In the genomic region with DNA sequence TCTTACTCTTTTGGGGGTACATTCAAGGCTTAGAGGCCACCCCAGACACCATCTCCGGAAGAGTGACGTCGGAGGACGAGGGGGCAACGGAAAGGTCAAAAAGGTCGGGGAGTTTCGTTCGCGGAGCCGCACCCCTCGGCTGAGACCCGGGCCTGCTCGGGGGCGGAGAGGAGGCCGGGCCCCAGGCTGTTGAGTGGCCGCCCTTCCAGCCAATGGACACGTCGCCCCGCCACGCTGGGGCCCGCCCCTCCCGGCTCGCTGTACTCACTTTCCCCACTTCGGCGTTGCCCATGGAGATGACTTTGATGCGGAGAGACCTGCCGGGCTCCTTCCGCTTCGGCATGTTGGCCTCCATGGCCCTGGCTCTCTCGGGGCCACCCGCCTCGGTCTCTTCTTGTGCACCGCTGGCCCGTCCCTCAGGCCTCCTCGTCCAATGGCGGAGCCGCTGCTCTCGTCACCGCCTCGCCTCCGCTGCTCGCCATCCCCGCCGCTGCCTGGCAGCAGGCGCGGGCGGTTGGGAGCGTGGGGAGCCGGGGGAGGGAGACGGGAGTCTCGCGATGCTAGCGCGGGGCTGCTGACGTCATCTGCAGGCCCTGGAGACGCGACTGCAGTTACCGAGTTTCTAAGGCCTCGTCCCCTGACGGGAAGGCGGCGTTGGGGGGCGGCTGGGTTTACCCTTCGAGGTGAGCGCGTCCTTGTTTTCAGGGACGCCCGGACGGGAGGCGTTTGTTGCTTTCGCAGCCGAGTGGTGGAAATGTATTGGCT, we compare ENCODE assay signal across 8 cellular contexts. TPM values are rescaled to one million over a fixed set of nuclear protein-coding genes. Genes with fewer than 3 reads are reported as not detected.
DNase-seq lines count a peak whose midpoint lies in the region; FAIRE-seq and TF ChIP-seq lines count a peak whose summit lies in the region.

A gene (minus strand): TSS at position 406 of the 765 bp plus-strand sequence. CDS start 51 bp downstream, at position 355.

- H3K9me3 ChIP-seq in SJSA1 (replicated peaks) (no peaks in the 10 kb centered on the region), neuronal stem cell (replicated peaks in 1 of 2; ENCODE audit: control insufficient read depth in 2 of 2, insufficient read depth in 1 of 2, low read depth in 1 of 2, low read length in 2 of 2) (no peaks in the 10 kb centered on the region), subcutaneous abdominal adipose tissue (ENCODE audit: control insufficient read depth in 5 of 5, low read length in 5 of 5) (no peaks in the 10 kb centered on the region)

- H2AFZ ChIP-seq in neuronal stem cell (ENCODE audit: low read length), result peak within 1 kb of the TSS; percentile 97

- WGBS in neuronal stem cell (ENCODE audit: extremely low coverage in 2 of 2, insufficient read length in 2 of 2, insufficient replicate concordance in 1 of 2), 2 donors, result no CpG with 5 or more reads among the region's 72 CpGs

- DNase-seq in GM04503 (ENCODE audit: low read depth) (peak; percentile 87), HFF-Myc (ENCODE audit: extremely low read depth, low read depth) (peak; percentile 83), MV-4-11 (lab: John Stamatoyannopoulos, UW) (peak; percentile 94), SJSA1 (ENCODE audit: low read depth in 1 of 2, low spot score in 2 of 2) (peak; percentile 98 to 99), frontal cortex (ENCODE audit: low spot score in 2 of 2) (peak; percentile 90 to 94), neuronal stem cell (ENCODE audit: low spot score) (peak; percentile 97)
- peak; percentile 98 for DNase-seq in activated naive CD4-positive, alpha-beta T cell treated with anti-CD3 and anti-CD28 coated beads for 36 hours

- no peaks in the 10 kb centered on the region for H3K27me3 ChIP-seq in SJSA1 (replicated peaks)
- no peaks in the 10 kb centered on the region for H3K27me3 ChIP-seq in neuronal stem cell (ENCODE audit: control insufficient read depth in 3 of 3, insufficient read depth in 3 of 3, low read depth in 1 of 3, low read length in 3 of 3)
- H3K27me3 ChIP-seq in subcutaneous abdominal adipose tissue (ENCODE audit: control insufficient read depth in 5 of 5, insufficient read depth in 4 of 5, low read length in 5 of 5), result no peaks in the 10 kb centered on the region

- H3K27ac Mint-ChIP-seq in activated naive CD4-positive, alpha-beta T cell treated with anti-CD3 and anti-CD28 coated beads for 36 hours, result peak within 1 kb of the TSS; percentile 100

- peak within 1 kb of the TSS; percentile 96 for H2BK5ac ChIP-seq in neuronal stem cell (ENCODE audit: low read length)

- intact Hi-C loops in activated naive CD4-positive, alpha-beta T cell treated with anti-CD3 and anti-CD28 coated beads for 36 hours (cut with micrococcal nuclease), result loop anchor here (1.0 to 10.0 kb wide), 16 partner anchors 51 to 1044 kb away; a partner anchor contains a TSS

- no peak within 1 kb of the TSS for H3K4ac ChIP-seq in neuronal stem cell (ENCODE audit: low read length)

- H3K4me2 ChIP-seq in neuronal stem cell (ENCODE audit: insufficient read depth, low read length, poor library complexity, severe bottlenecking), result peak within 1 kb of the TSS; percentile 83

- H4K91ac ChIP-seq in neuronal stem cell (ENCODE audit: low read depth, low read length, poor library complexity), result no peak within 1 kb of the TSS

- peak within 1 kb of the TSS; percentile 42 for H3K14ac ChIP-seq in neuronal stem cell (ENCODE audit: low read length)

- peak within 1 kb of the TSS; percentile 99 for H3K4me3 Mint-ChIP-seq in activated naive CD4-positive, alpha-beta T cell treated with anti-CD3 and anti-CD28 coated beads for 36 hours

- 0 out of 2 replicates have a peak, but pooled peaks cover 7% of the 10 kb centered on the region for H3K36me3 ChIP-seq in SJSA1
- peaks cover 0 to 6% of the 10 kb centered on the region in 2 donors for H3K36me3 ChIP-seq in neuronal stem cell (replicated peaks in 1 of 2; ENCODE audit: control insufficient read depth in 2 of 2, insufficient read depth in 2 of 2, low read length in 2 of 2)
- H3K36me3 ChIP-seq in subcutaneous abdominal adipose tissue (ENCODE audit: control insufficient read depth in 5 of 5, insufficient read depth in 5 of 5, low read length in 5 of 5), result peaks cover 2 to 6% (median 4%) of the 10 kb centered on the region in 5 donors

- H2BK120ac ChIP-seq in neuronal stem cell (ENCODE audit: low read depth, low read length), result no peak within 1 kb of the TSS

- H3K27me3 Mint-ChIP-seq in activated naive CD4-positive, alpha-beta T cell treated with anti-CD3 and anti-CD28 coated beads for 36 hours (ENCODE audit: low read depth), result no peaks in the 10 kb centered on the region

- H3K27ac ChIP-seq in SJSA1 (peak within 1 kb of the TSS; percentile 89), neuronal stem cell (replicated peaks; ENCODE audit: low read length) (peak within 1 kb of the TSS; percentile 99), subcutaneous abdominal adipose tissue (ENCODE audit: low read depth, low read length) (peak within 1 kb of the TSS; percentile 100)

- no peak within 1 kb of the TSS for H2BK15ac ChIP-seq in neuronal stem cell (ENCODE audit: low read length)

- no peak within 1 kb of the TSS for H2BK12ac ChIP-seq in neuronal stem cell (ENCODE audit: low read length)

- peak within 1 kb of the TSS; percentile 90 for H3K9ac ChIP-seq in neuronal stem cell (ENCODE audit: low read depth, low read length, poor library complexity)
- peak within 1 kb of the TSS; percentile 88 to 100 (median 100) for H3K9ac ChIP-seq in subcutaneous abdominal adipose tissue (ENCODE audit: low read length in 5 of 5)

- peaks cover 20% of the 10 kb centered on the region for H3K4me1 Mint-ChIP-seq in activated naive CD4-positive, alpha-beta T cell treated with anti-CD3 and anti-CD28 coated beads for 36 hours (ENCODE audit: low read depth)

- H4K8ac ChIP-seq in neuronal stem cell (ENCODE audit: low read depth, low read length), result no peak within 1 kb of the TSS

- no peaks in the 10 kb centered on the region for H3K4me1 ChIP-seq in SJSA1 (replicated peaks)
- no peaks in the 10 kb centered on the region for H3K4me1 ChIP-seq in neuronal stem cell (ENCODE audit: control insufficient read depth in 2 of 2, insufficient read depth in 1 of 2, low read depth in 1 of 2, low read length in 2 of 2)
- H3K4me1 ChIP-seq in subcutaneous abdominal adipose tissue (ENCODE audit: control insufficient read depth in 5 of 5, insufficient read depth in 5 of 5, low read length in 5 of 5), result peaks cover 0 to 16% (median 15%) of the 10 kb centered on the region in 5 donors

- peak within 1 kb of the TSS; percentile 100 for H3K18ac ChIP-seq in neuronal stem cell (ENCODE audit: low read length)

- no peak for TF ChIP-seq CTCF in HFF-Myc (IDR thresholded peaks at IDR 0.05; ENCODE audit: low read depth, low read length, missing control alignments)

- FAIRE-seq in frontal cortex (lab: Jason Lieb, UNC), result no peak

- peak within 1 kb of the TSS; percentile 87 for H3K23ac ChIP-seq in neuronal stem cell (ENCODE audit: low read depth, low read length, poor library complexity)

- H3K4me3 ChIP-seq in HFF-Myc (replicated peaks; ENCODE audit: low read depth, low read length) (peak within 1 kb of the TSS; percentile 67), SJSA1 (peak within 1 kb of the TSS; percentile 72), neuronal stem cell (ENCODE audit: low read length in 2 of 2) (peak within 1 kb of the TSS; percentile 84 to 98), subcutaneous abdominal adipose tissue (ENCODE audit: low read depth in 1 of 5, low read length in 5 of 5) (peak within 1 kb of the TSS; percentile 78 to 95 (median 91))

- no peak within 1 kb of the TSS for H2AK5ac ChIP-seq in neuronal stem cell (ENCODE audit: low read depth, low read length)

- CTCF ChIA-PET in activated naive CD4-positive, alpha-beta T cell treated with anti-CD3 and anti-CD28 coated beads for 36 hours (lab: Charles Lee), result interaction anchor here (1.0 to 7.2 kb wide), 2 partner anchors 71 to 156 kb away, joined by 3 to 163 read pairs; no protein-coding TSS in a partner anchor

- H3K9me3 Mint-ChIP-seq in activated naive CD4-positive, alpha-beta T cell treated with anti-CD3 and anti-CD28 coated beads for 36 hours, result no peaks in the 10 kb centered on the region

- no peaks in the 10 kb centered on the region for H3K79me1 ChIP-seq in neuronal stem cell (ENCODE audit: low read depth, low read length)

- peaks cover 12% of the 10 kb centered on the region for H3K36me3 Mint-ChIP-seq in activated naive CD4-positive, alpha-beta T cell treated with anti-CD3 and anti-CD28 coated beads for 36 hours (ENCODE audit: low read depth)

RNA-seq across cellular contexts. Expression of the gene that starts here (rescaled TPM):
- total RNA-seq in SJSA1 (2014; rRNA removed; shearing (Covaris generic)), result 2.8 and 4.4 TPM in 2 replicates
- 1 to 10 TPM; 5.3 to 6.0 TPM for total RNA-seq in activated naive CD4-positive, alpha-beta T cell treated with anti-CD3 and anti-CD28 coated beads for 36 hours
- total RNA-seq in frontal cortex, result 13.0 TPM
- polyA plus RNA-seq in neuronal stem cell (2013, experiment 1 of 2), result 6.1 TPM
- polyA plus RNA-seq in neuronal stem cell (2013, experiment 2 of 2), result 5.5 TPM

Comparison
In these comparisons a context has a peak if more than half of its experiments do, and no peak if none do; other contexts are left out.
1. Peak in every context shown above with its lines: DNase-seq, H3K4me3 ChIP-seq and H3K27ac ChIP-seq.